Comparison of ENCODE assay signal across 11 cellular contexts in the genomic region with DNA sequence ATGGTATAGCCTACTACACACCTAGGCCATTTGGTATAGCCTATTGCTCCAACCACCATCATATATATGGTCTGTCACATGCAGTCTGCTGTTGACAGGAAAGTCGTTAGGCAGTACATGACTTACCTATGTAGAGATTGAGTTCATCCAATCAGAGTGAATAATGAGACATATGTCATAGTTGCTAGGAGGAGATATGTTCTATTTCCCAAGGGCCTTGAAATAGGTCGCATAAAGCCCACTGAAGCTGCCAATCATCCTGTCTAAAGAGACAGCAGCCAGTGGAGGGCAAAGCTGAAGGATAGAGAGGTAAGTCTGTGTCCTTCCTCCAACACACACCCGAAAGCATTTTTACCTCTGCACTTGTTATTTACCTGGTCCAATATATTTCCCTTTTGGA.
DNase-seq lines count a peak whose midpoint lies in the region; ATAC-seq and TF ChIP-seq lines count a peak whose summit lies in the region.
"Had no signal": no experiment of that assay in that cellular context is flagged by ENCODE, and none has a peak within 500 bp of the region (broad histone marks: within the 10 kb centered on the region; RNA-seq: fewer than 3 reads in every experiment).

No MANE protein-coding gene starts in this region.

- DNase-seq in NCI-H2196 (lab: John Stamatoyannopoulos, UW; ENCODE audit: unreplicated experiment) = peak; percentile 36
- DNase-seq in NCI-H2196 treated with DMSO at 0.1 percent for 48 hours (lab: John Stamatoyannopoulos, UW; ENCODE audit: unreplicated experiment) = no peak
- peak; percentile 50 for DNase-seq in OCI-LY7 (ENCODE audit: low spot score)
- peak; percentile 5 for DNase-seq in retinal pigment epithelial cell (ENCODE audit: low read depth)
- DNase-seq in stomach = no peak
- no peak for DNase-seq in Caco-2
- DNase-seq: activated naive CD8-positive, alpha-beta T cell treated with anti-CD3 and anti-CD28 coated beads, Interleukin-2, amount 10 ng/mL, durations not matched to agents 7 days and 5 days; T-helper 1 cell had no signal

- H3K4me1 ChIP-seq in OCI-LY7 (ENCODE audit: insufficient read depth, low read length, poor library complexity, severe bottlenecking) (no peaks in the 10 kb centered on the region), stomach (peaks cover 0 to 13% (median 0%) of the 10 kb centered on the region in 4 donors), Caco-2 (no peaks in the 10 kb centered on the region)

- H3K4me2 ChIP-seq in OCI-LY7 (ENCODE audit: low read length) = no peak overlapping the region

- BruUV-seq in OCI-LY7 (replicated peaks; lab: Mats Ljungman, UMichigan) (no TSS peak), Caco-2 (replicated peaks; lab: Mats Ljungman, UMichigan) (no TSS peak)

- no peak overlapping the region for H3K27ac Mint-ChIP-seq in Caco-2 (ENCODE audit: unreplicated experiment)
- H3K27ac Mint-ChIP-seq: activated naive CD8-positive, alpha-beta T cell treated with anti-CD3 and anti-CD28 coated beads, Interleukin-2, amount 10 ng/mL, durations not matched to agents 7 days and 5 days; natural killer cell treated with Interleukin-12 subunit alpha and Interleukin-12 subunit beta and Interleukin-15 and Interleukin-18, amount 100 ng/mL, for 72 hours had no signal

- no peaks in the 10 kb centered on the region for H4K20me1 ChIP-seq in OCI-LY7 (ENCODE audit: insufficient read depth, low read length)

- peaks cover 1% of the 10 kb centered on the region for H3K36me3 Mint-ChIP-seq in Caco-2 (ENCODE audit: insufficient read depth, unreplicated experiment)
- H3K36me3 Mint-ChIP-seq: activated naive CD8-positive, alpha-beta T cell treated with anti-CD3 and anti-CD28 coated beads, Interleukin-2, amount 10 ng/mL, durations not matched to agents 7 days and 5 days; natural killer cell treated with Interleukin-12 subunit alpha and Interleukin-12 subunit beta and Interleukin-15 and Interleukin-18, amount 100 ng/mL, for 72 hours had no signal

- no peak for TF ChIP-seq POLR2A in stomach (IDR thresholded peaks at IDR 0.05)

- H3K27me3 Mint-ChIP-seq in Caco-2 (ENCODE audit: insufficient read depth, unreplicated experiment) = no peaks in the 10 kb centered on the region
- H3K27me3 Mint-ChIP-seq: activated naive CD8-positive, alpha-beta T cell treated with anti-CD3 and anti-CD28 coated beads, Interleukin-2, amount 10 ng/mL, durations not matched to agents 7 days and 5 days; natural killer cell treated with Interleukin-12 subunit alpha and Interleukin-12 subunit beta and Interleukin-15 and Interleukin-18, amount 100 ng/mL, for 72 hours had no signal

- H2AFZ ChIP-seq in OCI-LY7 (ENCODE audit: low read length) = no peak overlapping the region

- POLR2A ChIA-PET in OCI-LY7 (lab: Charles Lee) (no interaction called here), Caco-2 (lab: Charles Lee) (no interaction called here)

- H3K9me3 ChIP-seq in OCI-LY7 (ENCODE audit: low read length) (no peaks in the 10 kb centered on the region), stomach (no peaks in the 10 kb centered on the region), Caco-2 (no peaks in the 10 kb centered on the region)

- no peak overlapping the region for H3K4me3 Mint-ChIP-seq in Caco-2 (ENCODE audit: unreplicated experiment)
- H3K4me3 Mint-ChIP-seq: activated naive CD8-positive, alpha-beta T cell treated with anti-CD3 and anti-CD28 coated beads, Interleukin-2, amount 10 ng/mL, durations not matched to agents 7 days and 5 days; natural killer cell treated with Interleukin-12 subunit alpha and Interleukin-12 subunit beta and Interleukin-15 and Interleukin-18, amount 100 ng/mL, for 72 hours had no signal

- TF ChIP-seq EP300 in stomach (IDR thresholded peaks at IDR 0.05) = no peak

- H3K9me3 Mint-ChIP-seq in Caco-2 (ENCODE audit: unreplicated experiment) = peaks cover under 1% of the 10 kb centered on the region
- H3K9me3 Mint-ChIP-seq: natural killer cell treated with Interleukin-12 subunit alpha and Interleukin-12 subunit beta and Interleukin-15 and Interleukin-18, amount 100 ng/mL, for 72 hours had no signal

- H3K9me2 ChIP-seq in OCI-LY7 (ENCODE audit: insufficient read depth, low read length) = no peaks in the 10 kb centered on the region

- CTCF ChIA-PET in OCI-LY7 (lab: Charles Lee; ENCODE audit: unreplicated experiment) = no interaction called here
- CTCF ChIA-PET in Caco-2 (lab: Charles Lee) = no interaction called here

- no peak overlapping the region for H3K27ac ChIP-seq in OCI-LY7 (ENCODE audit: low read depth, low read length, poor library complexity, severe bottlenecking)
- H3K27ac ChIP-seq in stomach = no peak overlapping the region

- TF ChIP-seq CTCF in OCI-LY7 (conservative IDR thresholded peaks at IDR 0.05; ENCODE audit: low read length) (no peak), retinal pigment epithelial cell (conservative IDR thresholded peaks at IDR 0.05; ENCODE audit: low read depth, low read length) (no peak), stomach (IDR thresholded peaks at IDR 0.05) (no peak), Caco-2 (IDR thresholded peaks at IDR 0.05; ENCODE audit: insufficient read depth in 1 of 2, low read depth in 1 of 2, low read length in 1 of 2, severe bottlenecking in 1 of 2, unreplicated experiment in 1 of 2) (no peak)

- H3K27me3 ChIP-seq in stomach (no peaks in the 10 kb centered on the region), Caco-2 (replicated peaks; ENCODE audit: control insufficient read depth, insufficient read depth, low read length) (no peaks in the 10 kb centered on the region)

- intact Hi-C loops in OCI-LY7 (cut with micrococcal nuclease; ENCODE audit: unreplicated experiment) (no loop called here), stomach (cut with DNase I; ENCODE audit: low total_unique reads) (no loop called here), Caco-2 (cut with micrococcal nuclease; ENCODE audit: unreplicated experiment) (no loop called here)

- 76 to 86% (median 81%) methylated on average over 3 of the region's 3 CpGs for WGBS in stomach, 5 donors

- H3K4me3 ChIP-seq in OCI-LY7 (ENCODE audit: low read depth, low read length, poor library complexity, severe bottlenecking) = no peak overlapping the region
- no peak overlapping the region for H3K4me3 ChIP-seq in retinal pigment epithelial cell (ENCODE audit: low read length)
- no peak overlapping the region for H3K4me3 ChIP-seq in stomach
- H3K4me3 ChIP-seq in Caco-2 (ENCODE audit: low read depth, low read length) = no peak overlapping the region

- peak; percentile 78 for ATAC-seq in HG03066 (IDR thresholded peaks at IDR 0.05; ENCODE audit: low read depth, unreplicated experiment)
- ATAC-seq in GM18511 (IDR thresholded peaks at IDR 0.05; ENCODE audit: unreplicated experiment) = no peak
- ATAC-seq: natural killer cell treated with Interleukin-12 subunit alpha and Interleukin-12 subunit beta and Interleukin-15 and Interleukin-18, amount 100 ng/mL, for 72 hours had no signal

- peaks cover 17% of the 10 kb centered on the region for H3K4me1 Mint-ChIP-seq in Caco-2 (ENCODE audit: low read depth, unreplicated experiment)
- H3K4me1 Mint-ChIP-seq: activated naive CD8-positive, alpha-beta T cell treated with anti-CD3 and anti-CD28 coated beads, Interleukin-2, amount 10 ng/mL, durations not matched to agents 7 days and 5 days had no signal

- no peaks in the 10 kb centered on the region for H3K79me2 ChIP-seq in OCI-LY7 (ENCODE audit: insufficient read depth, low read depth, low read length)

- H3K36me3 ChIP-seq in OCI-LY7 (ENCODE audit: insufficient read depth, low read length) = no peaks in the 10 kb centered on the region
- no peaks in the 10 kb centered on the region for H3K36me3 ChIP-seq in stomach
- H3K36me3 ChIP-seq in Caco-2 (ENCODE audit: control insufficient read depth, insufficient read depth, low read length) = peaks cover under 1% of the 10 kb centered on the region; the same call in 1 of the 2 replicates

Comparison
In these comparisons a context has a peak if more than half of its experiments do, and no peak if none do; other contexts are left out.
1. DNase-seq: peak in NCI-H2196 (single experiment), OCI-LY7 (single experiment) and retinal pigment epithelial cell (single experiment); none in NCI-H2196 treated with DMSO at 0.1 percent for 48 hours (single experiment), stomach (single experiment) and Caco-2 (0 of 2).